In genomic region chrX:88613338-88613737, GRCh38 we compare ENCODE assay signal across 1 cellular context.
TF ChIP-seq lines count a peak whose summit lies in the region.

No MANE protein-coding gene starts in this region.

TF ChIP-seq in GM23338, 12 proteins besides CTCF, POLR2A, EP300 and RAD21 (continued from another document):
- no peak for TF ChIP-seq REST (IDR thresholded peaks at IDR 0.05; ENCODE audit: unreplicated experiment)
- TF ChIP-seq NANOG (IDR thresholded peaks at IDR 0.05; ENCODE audit: borderline replicate concordance): no peak
- TF ChIP-seq ZNF114 (CRISPR knock-in tag; IDR thresholded peaks at IDR 0.05): no peak
- TF ChIP-seq EZH2 (IDR thresholded peaks at IDR 0.05; ENCODE audit: low read depth, unreplicated experiment): no peak
- no peak for TF ChIP-seq JUNB (IDR thresholded peaks at IDR 0.05; ENCODE audit: unreplicated experiment)
- no peak for TF ChIP-seq ZNF331 (CRISPR knock-in tag; IDR thresholded peaks at IDR 0.05; ENCODE audit: low read depth)
- no peak for TF ChIP-seq CREB1 (CRISPR knock-in tag; IDR thresholded peaks at IDR 0.05; ENCODE audit: low read depth)
